In the genomic region with DNA sequence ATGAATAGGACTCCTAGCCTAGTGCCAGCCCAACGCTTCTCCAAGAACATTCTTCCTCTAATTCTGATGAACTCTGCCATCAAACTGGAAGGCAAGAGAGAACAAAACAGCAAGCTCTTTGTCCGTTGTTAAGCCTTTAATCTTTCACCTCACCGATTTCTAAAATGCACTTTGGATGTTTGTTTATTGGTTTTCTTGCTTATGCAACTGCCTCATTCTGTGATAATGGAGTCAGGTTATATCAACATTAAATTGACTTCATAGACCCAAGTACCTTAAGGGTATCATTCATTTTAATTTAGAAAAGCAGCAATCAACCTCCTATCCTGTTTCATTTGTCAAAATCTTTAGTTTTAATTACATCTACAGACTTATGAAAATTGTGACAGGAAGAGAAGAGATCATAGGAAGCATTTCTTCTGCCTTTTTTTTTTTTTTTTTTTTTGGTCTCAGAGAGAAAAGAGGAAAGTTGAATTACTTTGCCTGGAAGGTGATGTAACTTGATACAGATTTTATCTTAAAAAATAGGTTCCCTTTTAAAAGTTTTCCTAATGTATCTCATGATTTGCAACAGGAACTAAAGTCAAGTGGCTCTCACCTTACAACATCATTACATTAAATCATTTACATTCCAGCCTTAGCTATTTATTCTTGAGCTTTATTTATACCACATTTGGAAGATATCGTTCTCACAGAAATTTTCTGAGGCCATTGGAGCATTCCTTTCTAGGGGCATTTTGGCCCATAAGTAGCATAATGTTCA, we compare ENCODE assay signal across 3 cellular contexts.
TF ChIP-seq lines count a peak whose summit lies in the region.

No MANE protein-coding gene starts in this region.

TF ChIP-seq in HEK293, 187 proteins besides CTCF, POLR2A, EP300 and RAD21 (continues in another document):
- TF ChIP-seq, protein P1, sequence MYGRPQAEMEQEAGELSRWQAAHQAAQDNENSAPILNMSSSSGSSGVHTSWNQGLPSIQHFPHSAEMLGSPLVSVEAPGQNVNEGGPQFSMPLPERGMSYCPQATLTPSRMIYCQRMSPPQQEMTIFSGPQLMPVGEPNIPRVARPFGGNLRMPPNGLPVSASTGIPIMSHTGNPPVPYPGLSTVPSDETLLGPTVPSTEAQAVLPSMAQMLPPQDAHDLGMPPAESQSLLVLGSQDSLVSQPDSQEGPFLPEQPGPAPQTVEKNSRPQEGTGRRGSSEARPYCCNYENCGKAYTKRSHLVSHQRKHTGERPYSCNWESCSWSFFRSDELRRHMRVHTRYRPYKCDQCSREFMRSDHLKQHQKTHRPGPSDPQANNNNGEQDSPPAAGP (tag by site-specific recombination; IDR thresholded peaks at IDR 0.05): no peak
- TF ChIP-seq TRIM28 (IDR thresholded peaks at IDR 0.05; ENCODE audit: borderline replicate concordance, low read length) (peak; percentile 81; the same call in 1 of the 2 replicates), FEZF1 (tag by site-specific recombination; IDR thresholded peaks at IDR 0.05) (peak; percentile 57), ZNF157 (tag by site-specific recombination; IDR thresholded peaks at IDR 0.05) (no peak), SP7 (tag by site-specific recombination; IDR thresholded peaks at IDR 0.05) (0 out of 2 replicates have a peak, but pooled peaks have one; percentile 65), OSR2 (tag by site-specific recombination; IDR thresholded peaks at IDR 0.05) (peak; percentile 67), ZNF664 (tag by site-specific recombination; IDR thresholded peaks at IDR 0.05) (no peak), RBAK (tag by site-specific recombination; IDR thresholded peaks at IDR 0.05) (no peak), ZNF350 (tag by site-specific recombination; IDR thresholded peaks at IDR 0.05) (no peak), MYNN (tag by site-specific recombination; IDR thresholded peaks at IDR 0.05; ENCODE audit: borderline replicate concordance) (no peak)
- TF ChIP-seq, protein P2, sequence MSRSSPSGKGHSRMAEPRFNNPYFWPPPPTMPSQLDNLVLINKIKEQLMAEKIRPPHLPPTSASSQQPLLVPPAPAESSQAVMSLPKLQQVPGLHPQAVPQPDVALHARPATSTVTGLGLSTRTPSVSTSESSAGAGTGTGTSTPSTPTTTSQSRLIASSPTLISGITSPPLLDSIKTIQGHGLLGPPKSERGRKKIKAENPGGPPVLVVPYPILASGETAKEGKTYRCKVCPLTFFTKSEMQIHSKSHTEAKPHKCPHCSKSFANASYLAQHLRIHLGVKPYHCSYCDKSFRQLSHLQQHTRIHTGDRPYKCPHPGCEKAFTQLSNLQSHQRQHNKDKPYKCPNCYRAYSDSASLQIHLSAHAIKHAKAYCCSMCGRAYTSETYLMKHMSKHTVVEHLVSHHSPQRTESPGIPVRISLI (tag by site-specific recombination; IDR thresholded peaks at IDR 0.05): no peak
- TF ChIP-seq, protein P3, sequence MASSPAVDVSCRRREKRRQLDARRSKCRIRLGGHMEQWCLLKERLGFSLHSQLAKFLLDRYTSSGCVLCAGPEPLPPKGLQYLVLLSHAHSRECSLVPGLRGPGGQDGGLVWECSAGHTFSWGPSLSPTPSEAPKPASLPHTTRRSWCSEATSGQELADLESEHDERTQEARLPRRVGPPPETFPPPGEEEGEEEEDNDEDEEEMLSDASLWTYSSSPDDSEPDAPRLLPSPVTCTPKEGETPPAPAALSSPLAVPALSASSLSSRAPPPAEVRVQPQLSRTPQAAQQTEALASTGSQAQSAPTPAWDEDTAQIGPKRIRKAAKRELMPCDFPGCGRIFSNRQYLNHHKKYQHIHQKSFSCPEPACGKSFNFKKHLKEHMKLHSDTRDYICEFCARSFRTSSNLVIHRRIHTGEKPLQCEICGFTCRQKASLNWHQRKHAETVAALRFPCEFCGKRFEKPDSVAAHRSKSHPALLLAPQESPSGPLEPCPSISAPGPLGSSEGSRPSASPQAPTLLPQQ (tag by site-specific recombination; IDR thresholded peaks at IDR 0.05): no peak
- TF ChIP-seq, protein P4, sequence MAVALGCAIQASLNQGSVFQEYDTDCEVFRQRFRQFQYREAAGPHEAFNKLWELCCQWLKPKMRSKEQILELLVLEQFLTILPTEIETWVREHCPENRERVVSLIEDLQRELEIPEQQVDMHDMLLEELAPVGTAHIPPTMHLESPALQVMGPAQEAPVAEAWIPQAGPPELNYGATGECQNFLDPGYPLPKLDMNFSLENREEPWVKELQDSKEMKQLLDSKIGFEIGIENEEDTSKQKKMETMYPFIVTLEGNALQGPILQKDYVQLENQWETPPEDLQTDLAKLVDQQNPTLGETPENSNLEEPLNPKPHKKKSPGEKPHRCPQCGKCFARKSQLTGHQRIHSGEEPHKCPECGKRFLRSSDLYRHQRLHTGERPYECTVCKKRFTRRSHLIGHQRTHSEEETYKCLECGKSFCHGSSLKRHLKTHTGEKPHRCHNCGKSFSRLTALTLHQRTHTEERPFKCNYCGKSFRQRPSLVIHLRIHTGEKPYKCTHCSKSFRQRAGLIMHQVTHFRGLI (tag by site-specific recombination; IDR thresholded peaks at IDR 0.05): no peak

TF ChIP-seq in H1, 55 proteins besides CTCF, POLR2A, EP300 and RAD21:
- TF ChIP-seq SP1 (IDR thresholded peaks at IDR 0.05; ENCODE audit: low read depth, low read length): no peak
- no peak for TF ChIP-seq TEAD4 (IDR thresholded peaks at IDR 0.05; ENCODE audit: low read depth, low read length)
- no peak for TF ChIP-seq RFX5 (IDR thresholded peaks at IDR 0.05; ENCODE audit: borderline replicate concordance, low read depth, low read length)
- no peak for TF ChIP-seq ZNF274 (IDR thresholded peaks at IDR 0.05; ENCODE audit: borderline replicate concordance, extremely low read depth, low read length)
- TF ChIP-seq, protein P5, sequence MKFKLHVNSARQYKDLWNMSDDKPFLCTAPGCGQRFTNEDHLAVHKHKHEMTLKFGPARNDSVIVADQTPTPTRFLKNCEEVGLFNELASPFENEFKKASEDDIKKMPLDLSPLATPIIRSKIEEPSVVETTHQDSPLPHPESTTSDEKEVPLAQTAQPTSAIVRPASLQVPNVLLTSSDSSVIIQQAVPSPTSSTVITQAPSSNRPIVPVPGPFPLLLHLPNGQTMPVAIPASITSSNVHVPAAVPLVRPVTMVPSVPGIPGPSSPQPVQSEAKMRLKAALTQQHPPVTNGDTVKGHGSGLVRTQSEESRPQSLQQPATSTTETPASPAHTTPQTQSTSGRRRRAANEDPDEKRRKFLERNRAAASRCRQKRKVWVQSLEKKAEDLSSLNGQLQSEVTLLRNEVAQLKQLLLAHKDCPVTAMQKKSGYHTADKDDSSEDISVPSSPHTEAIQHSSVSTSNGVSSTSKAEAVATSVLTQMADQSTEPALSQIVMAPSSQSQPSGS (IDR thresholded peaks at IDR 0.05; ENCODE audit: low read length): no peak
- no peak for TF ChIP-seq BACH1 (IDR thresholded peaks at IDR 0.05; ENCODE audit: low read length)
- no peak for TF ChIP-seq CHD1 (IDR thresholded peaks at IDR 0.05; ENCODE audit: low read depth, low read length)
- no peak for TF ChIP-seq HDAC6 (IDR thresholded peaks at IDR 0.05; ENCODE audit: low read depth, low read length)
- no peak for TF ChIP-seq TBP (IDR thresholded peaks at IDR 0.05; ENCODE audit: low read depth, low read length)
- no peak for TF ChIP-seq POU5F1 (IDR thresholded peaks at IDR 0.05; ENCODE audit: low read depth, low read length)
- TF ChIP-seq RNF2 (IDR thresholded peaks at IDR 0.05; ENCODE audit: borderline replicate concordance, low read depth, low read length, missing control alignments, poor library complexity, severe bottlenecking): no peak
- no peak for TF ChIP-seq CHD2 (IDR thresholded peaks at IDR 0.05; ENCODE audit: low read length)
- TF ChIP-seq SP2 (IDR thresholded peaks at IDR 0.05; ENCODE audit: low read length): no peak
- no peak for TF ChIP-seq MAFK (IDR thresholded peaks at IDR 0.05; ENCODE audit: low read depth, low read length)
- no peak for TF ChIP-seq HDAC2 (IDR thresholded peaks at IDR 0.05; ENCODE audit: borderline replicate concordance in 1 of 2, low read depth in 2 of 2, low read length in 2 of 2)

TF ChIP-seq in GM12891, 5 proteins besides CTCF, POLR2A, EP300 and RAD21:
- no peak for TF ChIP-seq SPI1 (IDR thresholded peaks at IDR 0.05; ENCODE audit: low read depth, low read length)
- no peak for TF ChIP-seq POLR2AphosphoS5 (IDR thresholded peaks at IDR 0.05; ENCODE audit: low read depth, low read length)
- TF ChIP-seq POU2F2 (IDR thresholded peaks at IDR 0.05; ENCODE audit: low read depth, low read length): no peak
- TF ChIP-seq PAX5 (IDR thresholded peaks at IDR 0.05; ENCODE audit: insufficient read depth, low read length, severe bottlenecking): no peak
- no peak for TF ChIP-seq TAF1 (IDR thresholded peaks at IDR 0.05; ENCODE audit: low read depth, low read length)
TF ChIP-seq in GM12891: peak in this region for 0.
